ENCODE assay signal across 28 cellular contexts in the genomic region with DNA sequence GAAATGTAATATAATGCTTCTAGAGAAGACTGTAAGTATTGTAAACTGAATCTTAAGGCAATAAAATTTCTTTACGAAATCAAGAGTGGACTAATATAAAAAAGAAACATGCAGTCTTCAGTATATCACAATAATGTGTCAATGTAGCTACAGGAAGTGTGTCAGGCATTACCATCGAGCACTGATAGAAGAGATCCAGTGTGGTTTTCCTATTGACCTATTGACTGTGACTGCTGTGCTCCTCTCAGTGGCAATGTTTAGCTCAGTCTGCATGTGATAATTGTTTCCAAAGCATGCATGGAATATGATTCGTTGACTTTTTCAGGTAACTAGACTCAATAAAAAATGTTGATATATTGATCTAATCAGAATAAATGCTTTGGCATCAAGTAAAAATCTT. TPM values are rescaled to one million over a fixed set of nuclear protein-coding genes. Genes with fewer than 3 reads are reported as not detected.
"Had no signal": no experiment of that assay in that cellular context is flagged by ENCODE, and none has a peak within 500 bp of the region (broad histone marks: within the 10 kb centered on the region; RNA-seq: fewer than 3 reads in every experiment).

No MANE protein-coding gene starts in this region.

- H3K4me1 Mint-ChIP-seq: nephron, neural crest cell had no signal

- H3K36me3 ChIP-seq: left lung, lower lobe of right lung, pancreas, prostate gland, spleen, suprapubic skin, thoracic aorta, tibial artery, uterus had no signal

- H3K27me3 ChIP-seq: left lung, pancreas, spleen, suprapubic skin, tibial artery, uterus had no signal

- H3K9me3 Mint-ChIP-seq: nephron, neural crest cell had no signal

- H3K27me3 Mint-ChIP-seq: stimulated activated naive CD8-positive, alpha-beta T cell treated with anti-CD3 and anti-CD28 coated beads, Interleukin-15, Interleukin-2, amounts not matched to agents 100 ng/mL and 50 ng/mL, for 24 hours had no signal

- DNase-seq: kidney; left colon; left lung; lower lobe of right lung; mammary epithelial cell; mesenchymal stem cell; naive thymus-derived CD8-positive, alpha-beta T cell; nucleus accumbens; pancreas; posterior cingulate gyrus; retina; right cardiac atrium; spleen; stimulated activated CD4-positive, alpha-beta T cell treated with anti-CD3 and anti-CD28 coated beads, Interleukin-4, amount 100 ng/mL, for 24 hours; stimulated activated naive CD4-positive, alpha-beta T cell; tibial artery; trophoblast cell; uterus had no signal

- H3K9me3 ChIP-seq: left lung, lower lobe of right lung, pancreas, prostate gland, spleen, suprapubic skin, thoracic aorta, tibial artery, uterus had no signal

- H3K4me3 ChIP-seq: left lung, lower lobe of right lung, pancreas, prostate gland, skin epidermis, spleen, suprapubic skin, thoracic aorta, tibial artery, uterus had no signal

- ATAC-seq: left colon; left lung; lower lobe of right lung; naive thymus-derived CD8-positive, alpha-beta T cell; pancreas; right cardiac atrium; sciatic nerve; stimulated activated effector memory CD8-positive, alpha-beta T cell treated with anti-CD3 and anti-CD28 coated beads, Interleukin-12 subunit alpha, Interleukin-12 subunit beta, amount 100 ng/mL, for 72 hours had no signal

- H3K27ac ChIP-seq: left lung, lower lobe of right lung, pancreas, prostate gland, skin epidermis, spleen, suprapubic skin, thoracic aorta, tibial artery, uterus had no signal

- H3K4me3 Mint-ChIP-seq: naive thymus-derived CD8-positive, alpha-beta T cell; nephron; neural crest cell; stimulated activated effector memory CD8-positive, alpha-beta T cell treated with anti-CD3 and anti-CD28 coated beads, Interleukin-12 subunit alpha, Interleukin-12 subunit beta, amount 100 ng/mL, for 72 hours; stimulated activated naive CD8-positive, alpha-beta T cell treated with anti-CD3 and anti-CD28 coated beads, Interleukin-15, Interleukin-2, amounts not matched to agents 100 ng/mL and 50 ng/mL, for 24 hours had no signal

- H3K27ac Mint-ChIP-seq: naive thymus-derived CD8-positive, alpha-beta T cell; nephron; stimulated activated effector memory CD8-positive, alpha-beta T cell treated with anti-CD3 and anti-CD28 coated beads, Interleukin-12 subunit alpha, Interleukin-12 subunit beta, amount 100 ng/mL, for 72 hours; stimulated activated naive CD8-positive, alpha-beta T cell treated with anti-CD3 and anti-CD28 coated beads, Interleukin-15, Interleukin-2, amounts not matched to agents 100 ng/mL and 50 ng/mL, for 24 hours had no signal

- H3K36me3 Mint-ChIP-seq: naive thymus-derived CD8-positive, alpha-beta T cell; stimulated activated effector memory CD8-positive, alpha-beta T cell treated with anti-CD3 and anti-CD28 coated beads, Interleukin-12 subunit alpha, Interleukin-12 subunit beta, amount 100 ng/mL, for 72 hours had no signal

- H3K4me1 ChIP-seq: left lung, lower lobe of right lung, pancreas, prostate gland, spleen, suprapubic skin, tibial artery, uterus had no signal

RNA-seq across cellular contexts. Expression of a gene that starts 20.3 kb away (rescaled TPM):
- total RNA-seq: mammary epithelial cell; mucosa of gallbladder; naive thymus-derived CD8-positive, alpha-beta T cell had no signal
- polyA plus RNA-seq: mammary epithelial cell; naive thymus-derived CD8-positive, alpha-beta T cell had no signal
